Comparison of ENCODE assay signal across 25 cellular contexts in the genomic region with DNA sequence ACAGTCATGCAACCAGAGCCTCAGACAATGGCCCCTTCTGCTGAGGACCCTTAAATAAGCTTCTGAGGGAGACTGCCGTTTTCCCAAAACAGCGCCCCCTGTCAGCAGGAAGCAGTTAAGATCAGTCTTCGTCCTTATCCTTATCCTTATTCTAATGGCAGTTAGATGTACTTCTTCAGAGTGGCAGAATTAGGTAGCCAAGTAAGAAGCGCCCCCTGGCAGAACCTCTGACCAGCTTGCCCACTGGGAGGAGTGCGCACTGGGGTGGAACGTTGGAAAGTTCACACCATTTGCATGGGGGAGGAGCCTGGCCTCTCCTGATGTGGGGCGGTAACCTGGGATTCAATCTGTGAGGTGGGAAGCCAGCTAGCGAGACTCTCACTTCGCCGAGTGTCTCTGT.
DNase-seq lines count a peak whose midpoint lies in the region; FAIRE-seq and TF ChIP-seq lines count a peak whose summit lies in the region.
"Had no signal": no experiment of that assay in that cellular context is flagged by ENCODE, and none has a peak within 500 bp of the region (broad histone marks: within the 10 kb centered on the region; RNA-seq: fewer than 3 reads in every experiment).

No MANE protein-coding gene starts in this region.

- no peaks in the 10 kb centered on the region for H3K4me1 ChIP-seq in neural progenitor cell
- H3K4me1 ChIP-seq: gastrocnemius medialis, pancreas had no signal

- no peaks in the 10 kb centered on the region for H4K20me1 ChIP-seq in neural progenitor cell (ENCODE audit: low read depth)

- H3K27me3 Mint-ChIP-seq in chondrocyte (ENCODE audit: low read depth) (peaks cover 15% of the 10 kb centered on the region), neural progenitor cell (ENCODE audit: insufficient read depth, low read depth) (no peaks in the 10 kb centered on the region)

- no peak overlapping the region for H2AFZ ChIP-seq in neural progenitor cell (replicated peaks)

- H3K27ac Mint-ChIP-seq in chondrocyte (ENCODE audit: unreplicated experiment) = no peak overlapping the region
- H3K27ac Mint-ChIP-seq in neural progenitor cell = no peak overlapping the region
- H3K27ac Mint-ChIP-seq: CD14-positive monocyte, IgD-negative memory B cell had no signal

- intact Hi-C loops in dorsolateral prefrontal cortex (cut with DNase I) = no loop called here

- H3K79me2 ChIP-seq in neural progenitor cell (ENCODE audit: low read depth) = no peaks in the 10 kb centered on the region

- H3K4me3 ChIP-seq in LNCaP clone FGC (ENCODE audit: low read depth, low read length) (no peak overlapping the region), neural progenitor cell (no peak overlapping the region), dorsolateral prefrontal cortex (no peak overlapping the region)
- H3K4me3 ChIP-seq: cardiac muscle cell, gastrocnemius medialis, pancreas had no signal

- H3K4me3 Mint-ChIP-seq in chondrocyte (ENCODE audit: unreplicated experiment) = no peak overlapping the region
- no peak overlapping the region for H3K4me3 Mint-ChIP-seq in neural progenitor cell
- H3K4me3 Mint-ChIP-seq: CD14-positive monocyte, IgD-negative memory B cell had no signal

- TF ChIP-seq CTCF in LNCaP clone FGC (IDR thresholded peaks at IDR 0.05; ENCODE audit: control insufficient read depth, extremely low read depth, insufficient read depth) = 0 out of 2 replicates have a peak, but pooled peaks have one; percentile 19
- TF ChIP-seq CTCF in chondrocyte (IDR thresholded peaks at IDR 0.05) = peak; percentile 17
- peak; percentile 50 for TF ChIP-seq CTCF in neural progenitor cell (IDR thresholded peaks at IDR 0.05)
- no peak for TF ChIP-seq CTCF in dorsolateral prefrontal cortex (IDR thresholded peaks at IDR 0.05 in 54 of 56, conservative IDR thresholded peaks at IDR 0.05 in 2 of 56; ENCODE audit: low read depth in 1 of 56, partially characterized antibody in 56 of 56)

- no peak overlapping the region for H3K27ac ChIP-seq in neural progenitor cell
- H3K27ac ChIP-seq in dorsolateral prefrontal cortex = no peak overlapping the region
- H3K27ac ChIP-seq: cardiac muscle cell, gastrocnemius medialis, HL-60, pancreas had no signal

- H3K9ac ChIP-seq in neural progenitor cell = no peak overlapping the region

- no peaks in the 10 kb centered on the region for H3K4me1 Mint-ChIP-seq in chondrocyte (ENCODE audit: low read depth)
- H3K4me1 Mint-ChIP-seq in neural progenitor cell = no peaks in the 10 kb centered on the region
- H3K4me1 Mint-ChIP-seq: CD14-positive monocyte, IgD-negative memory B cell had no signal

- H3K36me3 Mint-ChIP-seq in chondrocyte (ENCODE audit: low read depth) = peaks cover 4% of the 10 kb centered on the region
- H3K36me3 Mint-ChIP-seq in neural progenitor cell = no peaks in the 10 kb centered on the region
- H3K36me3 Mint-ChIP-seq: CD14-positive monocyte, IgD-negative memory B cell had no signal

- DNase-seq in ELF-1 (ENCODE audit: low read depth, low spot score) (peak; percentile 27), LNCaP clone FGC (ENCODE audit: low read depth) (no peak), chondrocyte (ENCODE audit: low spot score) (no peak), neural progenitor cell (ENCODE audit: low spot score) (peak; percentile 2), GM12891 (ENCODE audit: insufficient read length, low spot score) (no peak), DMS 273 treated with DMSO at 0.1 percent for 48 hours (lab: John Stamatoyannopoulos, UW) (no peak), DMS114 treated with DMSO at 0.1 percent for 48 hours (lab: John Stamatoyannopoulos, UW; ENCODE audit: unreplicated experiment) (no peak), dorsolateral prefrontal cortex (no peak)
- DNase-seq: activated CD4-positive, alpha-beta T cell treated with anti-CD3 and anti-CD28 coated beads, Interleukin-2, amount 50 U/mL, for 4 hours; activated CD8-positive, alpha-beta memory T cell treated with anti-CD3 and anti-CD28 coated beads, Interleukin-2, amount 50 U/mL, for 48 hours; activated effector memory CD4-positive, alpha-beta T cell treated with anti-CD3 and anti-CD28 coated beads, Interleukin-2, amount 50 U/mL, for 16 hours; dermis blood vessel endothelial cell; erythroblast; gastrocnemius medialis; hypothalamus; mammary epithelial cell; NCI-H1694; SHP77; stimulated activated CD4-positive, alpha-beta T cell treated with anti-CD3 and anti-CD28 coated beads, Interleukin-15, amount 100 ng/mL, for 24 hours; substantia nigra had no signal

- no peak for FAIRE-seq in GM12891 (lab: Jason Lieb, UNC)
- FAIRE-seq: pancreas had no signal

- no peaks in the 10 kb centered on the region for H3K36me3 ChIP-seq in neural progenitor cell
- H3K36me3 ChIP-seq: cardiac muscle cell, gastrocnemius medialis, pancreas had no signal

- no peaks in the 10 kb centered on the region for H3F3A ChIP-seq in neural progenitor cell (ENCODE audit: low read depth)

- H3K4me2 ChIP-seq in neural progenitor cell = no peak overlapping the region

- no peaks in the 10 kb centered on the region for H3K9me3 ChIP-seq in neural progenitor cell (ENCODE audit: low read depth)
- H3K9me3 ChIP-seq: gastrocnemius medialis, pancreas had no signal

- no peak for TF ChIP-seq POLR2A in GM12891 (IDR thresholded peaks at IDR 0.05; ENCODE audit: low read depth, low read length)

- H3K27me3 ChIP-seq in neural progenitor cell (no peaks in the 10 kb centered on the region), dorsolateral prefrontal cortex (peaks cover 0 to 5% (median 0%) of the 10 kb centered on the region in 45 donors)
- H3K27me3 ChIP-seq: cardiac muscle cell, gastrocnemius medialis, pancreas had no signal

- H3K9me3 Mint-ChIP-seq in chondrocyte (ENCODE audit: low read depth) = peaks cover 4% of the 10 kb centered on the region
- H3K9me3 Mint-ChIP-seq in neural progenitor cell = no peaks in the 10 kb centered on the region

TF ChIP-seq in GM12891, 5 proteins besides CTCF, POLR2A, EP300 and RAD21:
- TF ChIP-seq TAF1 (IDR thresholded peaks at IDR 0.05; ENCODE audit: low read depth, low read length) = no peak
- TF ChIP-seq POLR2AphosphoS5 (IDR thresholded peaks at IDR 0.05; ENCODE audit: low read depth, low read length) = no peak
- no peak for TF ChIP-seq SPI1 (IDR thresholded peaks at IDR 0.05; ENCODE audit: low read depth, low read length)
- TF ChIP-seq PAX5 (IDR thresholded peaks at IDR 0.05; ENCODE audit: insufficient read depth, low read length, severe bottlenecking) = no peak
- TF ChIP-seq POU2F2 (IDR thresholded peaks at IDR 0.05; ENCODE audit: low read depth, low read length) = no peak

Comparison
In these comparisons a context has a peak if more than half of its experiments do, and no peak if none do; other contexts are left out.
1. DNase-seq: peak in ELF-1 (single experiment) and neural progenitor cell (single experiment); none in LNCaP clone FGC (single experiment), chondrocyte (single experiment), GM12891 (single experiment), DMS 273 treated with DMSO at 0.1 percent for 48 hours (single experiment), DMS114 treated with DMSO at 0.1 percent for 48 hours (single experiment) and dorsolateral prefrontal cortex (0 of 10).
2. CTCF ChIP-seq: peak in LNCaP clone FGC (single experiment), chondrocyte (single experiment) and neural progenitor cell (single experiment); none in dorsolateral prefrontal cortex (0 of 56).